In genomic region chr5:159916841-159917761, GRCh38 we compare ENCODE assay signal across 9 cellular contexts. TPM values are rescaled to one million over a fixed set of nuclear protein-coding genes. Genes with fewer than 3 reads are reported as not detected.
A peak's percentile ranks its signal among the peaks of the same experiment; 100 is the strongest.
DNase-seq lines count a peak whose midpoint lies in the region; ATAC-seq, FAIRE-seq and TF ChIP-seq lines count a peak whose summit lies in the region.
"Had no signal": no experiment of that assay in that cellular context is flagged by ENCODE, and none has a peak within 500 bp of the region (broad histone marks: within the 10 kb centered on the region; RNA-seq: fewer than 3 reads in every experiment).

No MANE protein-coding gene starts in this region.

- peak overlapping the region; percentile 75 for H3K4me2 ChIP-seq in A549

- DNase-seq in A549 (ENCODE audit: low read depth in 1 of 2, low spot score in 1 of 2) (peak; percentile 36 to 39), LNCaP clone FGC (ENCODE audit: low read depth) (no peak), T-helper 9 cell (no peak), DMS 273 treated with DMSO at 0.1 percent for 48 hours (lab: John Stamatoyannopoulos, UW) (no peak)
- no peak for DNase-seq in effector memory CD8-positive, alpha-beta T cell
- DNase-seq in naive thymus-derived CD8-positive, alpha-beta T cell: no peak

- WGBS in A549 (ENCODE audit: missing lambda C conversion rate): 90% methylated on average over 29 of the region's 36 CpGs

- H3K9me3 ChIP-seq in A549: no peaks in the 10 kb centered on the region
- H3K9me3 ChIP-seq: mucosa of descending colon had no signal

- POLR2A ChIA-PET in A549 (lab: Yijun Ruan, JAX): interaction anchor here (0.6 to 1.2 kb wide), 2 partner anchors 144 to 466 kb away, joined by 3 to 4 read pairs; no protein-coding TSS in a partner anchor
- POLR2A ChIA-PET in naive thymus-derived CD8-positive, alpha-beta T cell (lab: Charles Lee): no interaction called here

- CTCF ChIA-PET in A549 (lab: Yijun Ruan, JAX): interaction anchor here (0.6 to 16.6 kb wide), 31 partner anchors 9 to 630 kb away, joined by 3 to 220 read pairs (median 4); no protein-coding TSS in a partner anchor

- no peaks in the 10 kb centered on the region for H3K36me3 Mint-ChIP-seq in effector memory CD8-positive, alpha-beta T cell (ENCODE audit: insufficient read depth)
- H3K36me3 Mint-ChIP-seq in naive thymus-derived CD8-positive, alpha-beta T cell: no peaks in the 10 kb centered on the region

- no peak for TF ChIP-seq POLR2A in A549 (IDR thresholded peaks at IDR 0.05; ENCODE audit: low read length)

- H3K4me3 ChIP-seq in A549 (peak overlapping the region; percentile 63), LNCaP clone FGC (ENCODE audit: low read depth, low read length) (no peak overlapping the region)
- H3K4me3 ChIP-seq: mucosa of descending colon had no signal

- H3K4me1 ChIP-seq in A549: peaks cover 76% of the 10 kb centered on the region

- ATAC-seq in A549: peak; percentile 27 to 37
- no peak for ATAC-seq in effector memory CD8-positive, alpha-beta T cell (replicated peaks)
- ATAC-seq in naive thymus-derived CD8-positive, alpha-beta T cell: no peak
- ATAC-seq in activated CD4-positive, CD25-positive, alpha-beta regulatory T cell treated with anti-CD3 and anti-CD28 coated beads, Interleukin-2, amount 50 U/mL, for 24 hours: no peak
- ATAC-seq in GM19023 (IDR thresholded peaks at IDR 0.05; ENCODE audit: unreplicated experiment): no peak

- peak in 1 of 2 experiments; percentile 9; a peak in 1 of 5 replicates for TF ChIP-seq RAD21 in A549 (conservative IDR thresholded peaks at IDR 0.05 in 1 of 2, IDR thresholded peaks at IDR 0.05 in 1 of 2)

- peaks cover 6 to 8% of the 10 kb centered on the region in 2 donors for H3K4me1 Mint-ChIP-seq in effector memory CD8-positive, alpha-beta T cell (ENCODE audit: low read depth in 2 of 2)
- peaks cover 2 to 15% (median 11%) of the 10 kb centered on the region in 4 donors for H3K4me1 Mint-ChIP-seq in naive thymus-derived CD8-positive, alpha-beta T cell

- no peak overlapping the region for H3K27ac Mint-ChIP-seq in effector memory CD8-positive, alpha-beta T cell
- H3K27ac Mint-ChIP-seq in naive thymus-derived CD8-positive, alpha-beta T cell: no peak overlapping the region

- no peak for FAIRE-seq in A549 (lab: Jason Lieb, UNC)

- H3K4me3 Mint-ChIP-seq in effector memory CD8-positive, alpha-beta T cell: peak overlapping the region; percentile 27 to 71
- peak overlapping the region; percentile 39 to 78 (median 70) for H3K4me3 Mint-ChIP-seq in naive thymus-derived CD8-positive, alpha-beta T cell

- peaks cover 40 to 53% of the 10 kb centered on the region in 2 donors for H3K27me3 Mint-ChIP-seq in effector memory CD8-positive, alpha-beta T cell
- peaks cover 43 to 80% (median 49%) of the 10 kb centered on the region in 5 donors for H3K27me3 Mint-ChIP-seq in naive thymus-derived CD8-positive, alpha-beta T cell

- TF ChIP-seq EP300 in A549 (IDR thresholded peaks at IDR 0.05): no peak

- H3K27ac ChIP-seq in A549: peak overlapping the region; percentile 89 to 96

- H3K9me3 Mint-ChIP-seq in effector memory CD8-positive, alpha-beta T cell: no peaks in the 10 kb centered on the region
- no peaks in the 10 kb centered on the region for H3K9me3 Mint-ChIP-seq in naive thymus-derived CD8-positive, alpha-beta T cell

- no peak for TF ChIP-seq CTCF in A549 (IDR thresholded peaks at IDR 0.05)
- peak; percentile 26; the same call in 1 of the 2 replicates for TF ChIP-seq CTCF in LNCaP clone FGC (IDR thresholded peaks at IDR 0.05; ENCODE audit: control insufficient read depth, extremely low read depth, insufficient read depth)

TF ChIP-seq in A549, 52 proteins besides CTCF, POLR2A, EP300 and RAD21:
- TF ChIP-seq, protein P1, sequence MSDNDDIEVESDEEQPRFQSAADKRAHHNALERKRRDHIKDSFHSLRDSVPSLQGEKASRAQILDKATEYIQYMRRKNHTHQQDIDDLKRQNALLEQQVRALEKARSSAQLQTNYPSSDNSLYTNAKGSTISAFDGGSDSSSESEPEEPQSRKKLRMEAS (IDR thresholded peaks at IDR 0.05): peak; percentile 53
- TF ChIP-seq CBX8 (IDR thresholded peaks at IDR 0.05): no peak

RNA-seq across cellular contexts. Expression of gene ADRA1B, which starts 0.8 kb away (rescaled TPM):
- polyA plus RNA-seq in A549 (2011; rRNA removed): 4.4 and 5.1 TPM in 2 replicates
- 6.5 and 10.7 TPM in 2 replicates for polyA plus RNA-seq in A549 (2012; cell fraction: cytosol; rRNA removed)
- polyA plus RNA-seq in A549 (2012; cell fraction: nucleus; rRNA removed): 8.3 and 12.5 TPM in 2 replicates
- 6.5 to 10.0 TPM (median 8.5 TPM) in 3 replicates for polyA plus RNA-seq in A549 (2017; fragmentation: RNase III; extraction: RNeasy Plus Mini Kit Qiagen cat#74134 plus additional on column Dnase treatment)
- polyA minus RNA-seq in A549 (2011; rRNA and poly(A)+ RNA removed): 6.8 and 10.2 TPM in 2 replicates
- total RNA-seq in naive thymus-derived CD8-positive, alpha-beta T cell: not detected
- polyA plus RNA-seq in naive thymus-derived CD8-positive, alpha-beta T cell: not detected

Comparison
In these comparisons a context has a peak if more than half of its experiments do, and no peak if none do; other contexts are left out.
1. ATAC-seq: peak in A549 (2 of 2); none in effector memory CD8-positive, alpha-beta T cell (single experiment), naive thymus-derived CD8-positive, alpha-beta T cell (0 of 2), activated CD4-positive, CD25-positive, alpha-beta regulatory T cell treated with anti-CD3 and anti-CD28 coated beads, Interleukin-2, amount 50 U/mL, for 24 hours (0 of 2) and GM19023 (single experiment).
2. DNase-seq: peak in A549 (2 of 2); none in LNCaP clone FGC (single experiment), effector memory CD8-positive, alpha-beta T cell (0 of 3), naive thymus-derived CD8-positive, alpha-beta T cell (0 of 10), T-helper 9 cell (single experiment) and DMS 273 treated with DMSO at 0.1 percent for 48 hours (single experiment).
3. RNA of gene ADRA1B, which starts 0.8 kb away (polyA plus RNA-seq): 4.4 to 12.5 TPM in A549; not detected in naive thymus-derived CD8-positive, alpha-beta T cell; every median in the first group is over 4 times any median in the second.